In genomic region chr20:21185849-21186248, GRCh38 we compare ENCODE assay signal across 28 cellular contexts.
"Had no signal": no experiment of that assay in that cellular context is flagged by ENCODE, and none has a peak within 500 bp of the region (broad histone marks: within the 10 kb centered on the region; RNA-seq: fewer than 3 reads in every experiment).

No MANE protein-coding gene starts in this region.

- DNase-seq: hypothalamus; immature natural killer cell; kidney; left colon; left lung; lower lobe of right lung; mammary epithelial cell; mesenchymal stem cell; naive thymus-derived CD8-positive, alpha-beta T cell; nucleus accumbens; pancreas; posterior cingulate gyrus; retina; right cardiac atrium; stimulated activated CD4-positive, alpha-beta T cell treated with anti-CD3 and anti-CD28 coated beads, Interleukin-1b, Interleukin-23, amount 100 ng/mL, for 48 hours; stimulated activated CD4-positive, alpha-beta T cell treated with anti-CD3 and anti-CD28 coated beads, Interleukin-2, amount 100 ng/mL, for 48 hours; stimulated activated CD4-positive, alpha-beta T cell treated with anti-CD3 and anti-CD28 coated beads, Interleukin-4, amount 100 ng/mL, for 4 hours; stimulated activated CD8-positive, alpha-beta memory T cell treated with anti-CD3 and anti-CD28 coated beads, Interleukin-4, amount 100 ng/mL, for 48 hours; stimulated activated naive CD4-positive, alpha-beta T cell treated with Interleukin-2 at 50 U/mL for 16 hours; stimulated activated naive CD8-positive, alpha-beta T cell treated with anti-CD3 and anti-CD28 coated beads, Interleukin-15, amount 100 ng/mL, for 72 hours; substantia nigra; transverse colon; upper lobe of right lung had no signal

- H3K27ac ChIP-seq: left lung, lower lobe of right lung, pancreas, prostate gland, upper lobe of right lung had no signal

- FAIRE-seq: islet of Langerhans, kidney, pancreas, urothelium cell line had no signal

- H3K4me3 ChIP-seq: left lung, lower lobe of right lung, pancreas, prostate gland, smooth muscle cell, transverse colon, upper lobe of right lung had no signal

- H3K4me1 ChIP-seq: left lung, lower lobe of right lung, pancreas, prostate gland, upper lobe of right lung had no signal

- H3K9me3 ChIP-seq: left lung, lower lobe of right lung, pancreas, prostate gland, transverse colon, upper lobe of right lung had no signal

- H3K36me3 ChIP-seq: left lung, lower lobe of right lung, pancreas, prostate gland, transverse colon, upper lobe of right lung had no signal

- H3K4me2 ChIP-seq: smooth muscle cell had no signal

- H3K27me3 ChIP-seq: left lung, pancreas, transverse colon, upper lobe of right lung had no signal

- ATAC-seq: left colon; left lung; lower lobe of right lung; naive thymus-derived CD8-positive, alpha-beta T cell; pancreas; right cardiac atrium; stimulated activated memory B cell treated with anti-CD40 and anti-IgM and Interleukin-4, amounts not matched to agents 10 μg/mL and 1 μg/mL and 100 μg/mL, for 72 hours; stimulated activated naive CD8-positive, alpha-beta T cell treated with anti-CD3 and anti-CD28 coated beads, Interleukin-15, amount 100 ng/mL, for 72 hours; upper lobe of right lung had no signal
